Comparison of ENCODE assay signal across 21 cellular contexts in genomic region chr5:62282079-62282478, GRCh38. TPM values are rescaled to one million over a fixed set of nuclear protein-coding genes. Genes with fewer than 3 reads are reported as not detected.
DNase-seq lines count a peak whose midpoint lies in the region; ATAC-seq, FAIRE-seq and TF ChIP-seq lines count a peak whose summit lies in the region.
"Had no signal": no experiment of that assay in that cellular context is flagged by ENCODE, and none has a peak within 500 bp of the region (broad histone marks: within the 10 kb centered on the region; RNA-seq: fewer than 3 reads in every experiment).

No MANE protein-coding gene starts in this region.

- SMC1A ChIA-PET in GM12878 (lab: Charles Lee; ENCODE audit: uncharacterized antibody, unreplicated experiment): interaction anchor here (1.6 to 2.0 kb wide), 3 partner anchors 15 to 52 kb away, joined by 4 to 8 read pairs (median 4); no protein-coding TSS in a partner anchor

- H3K9me3 Mint-ChIP-seq in activated naive CD4-positive, alpha-beta T cell treated with anti-CD3 and anti-CD28 coated beads, Interleukin-2, amount 10 ng/mL, durations not matched to agents 7 days and 5 days: peaks cover 17% of the 10 kb centered on the region
- H3K9me3 Mint-ChIP-seq: CD4-positive, alpha-beta T cell had no signal

- H3K79me2 ChIP-seq in GM12878 (ENCODE audit: control insufficient read depth, insufficient read depth, low read length) (no peaks in the 10 kb centered on the region), keratinocyte (ENCODE audit: control insufficient read depth, insufficient read depth, low read length) (no peaks in the 10 kb centered on the region)

- TF ChIP-seq CTCF in GM12878 (IDR thresholded peaks at IDR 0.05 in 2 of 3, conservative IDR thresholded peaks at IDR 0.05 in 1 of 3; ENCODE audit: control insufficient read depth in 2 of 3, extremely low read depth in 1 of 3, insufficient read depth in 1 of 3, low read depth in 3 of 3, low read length in 3 of 3) (no peak), keratinocyte (optimal IDR thresholded peaks at IDR 0.05 in 1 of 3, IDR thresholded peaks at IDR 0.05 in 1 of 3, conservative IDR thresholded peaks at IDR 0.05 in 1 of 3; ENCODE audit: extremely low read depth in 1 of 3, insufficient read depth in 2 of 3, low read length in 3 of 3) (no peak), upper lobe of right lung (IDR thresholded peaks at IDR 0.05) (no peak)

- no peak overlapping the region for H3K27ac Mint-ChIP-seq in activated naive CD4-positive, alpha-beta T cell treated with anti-CD3 and anti-CD28 coated beads, Interleukin-2, amount 10 ng/mL, durations not matched to agents 7 days and 5 days
- H3K27ac Mint-ChIP-seq: B cell; CD4-positive, alpha-beta T cell had no signal

- CTCF ChIA-PET in GM12878 (lab: Yijun Ruan, JAX): no interaction called here
- CTCF ChIA-PET in activated naive CD4-positive, alpha-beta T cell treated with anti-CD3 and anti-CD28 coated beads, Interleukin-2, amount 10 ng/mL, durations not matched to agents 7 days and 5 days (lab: Charles Lee): no interaction called here

- no peaks in the 10 kb centered on the region for H3K27me3 ChIP-seq in GM12878 (replicated peaks in 1 of 2; ENCODE audit: control insufficient read depth in 2 of 2, insufficient read depth in 2 of 2, low read length in 1 of 2)
- no peaks in the 10 kb centered on the region for H3K27me3 ChIP-seq in keratinocyte (ENCODE audit: control insufficient read depth, extremely low read depth, insufficient read depth, low read length)
- no peaks in the 10 kb centered on the region for H3K27me3 ChIP-seq in upper lobe of right lung
- H3K27me3 ChIP-seq: BLaER1 had no signal

- no peak for TF ChIP-seq RAD21 in GM12878 (IDR thresholded peaks at IDR 0.05; ENCODE audit: insufficient read depth, low read depth, low read length)

- no peaks in the 10 kb centered on the region for H3K36me3 ChIP-seq in GM12878 (ENCODE audit: control insufficient read depth in 2 of 2, insufficient read depth in 2 of 2, low read length in 1 of 2)
- H3K36me3 ChIP-seq in keratinocyte (ENCODE audit: control insufficient read depth in 2 of 2, extremely low read depth in 1 of 2, insufficient read depth in 2 of 2, low read length in 2 of 2): no peaks in the 10 kb centered on the region
- H3K36me3 ChIP-seq in upper lobe of right lung: no peaks in the 10 kb centered on the region
- H3K36me3 ChIP-seq: BLaER1 had no signal

- H4K20me1 ChIP-seq in GM12878 (ENCODE audit: control insufficient read depth, insufficient read depth) (no peaks in the 10 kb centered on the region), keratinocyte (ENCODE audit: control insufficient read depth, extremely low read depth, insufficient read depth, low read length) (no peaks in the 10 kb centered on the region)
- H4K20me1 ChIP-seq: BLaER1 had no signal

- no peak overlapping the region for H3K4me3 ChIP-seq in GM12878
- H3K4me3 ChIP-seq in keratinocyte (ENCODE audit: control insufficient read depth in 2 of 3, extremely low read depth in 1 of 3, insufficient read depth in 2 of 3, low read depth in 1 of 3, low read length in 3 of 3): no peak overlapping the region
- no peak overlapping the region for H3K4me3 ChIP-seq in upper lobe of right lung
- H3K4me3 ChIP-seq: BLaER1 had no signal

- peaks cover 4% of the 10 kb centered on the region; the same call in 2 of the 3 replicates for H3K9me3 ChIP-seq in GM12878 (replicated peaks; ENCODE audit: control insufficient read depth, insufficient read depth, low read length)
- H3K9me3 ChIP-seq in keratinocyte (ENCODE audit: control insufficient read depth, low read depth, low read length): no peaks in the 10 kb centered on the region
- H3K9me3 ChIP-seq in upper lobe of right lung: no peaks in the 10 kb centered on the region
- H3K9me3 ChIP-seq: BLaER1 had no signal

- H3K4me2 ChIP-seq in GM12878 (ENCODE audit: control insufficient read depth, insufficient read depth) (no peak overlapping the region), keratinocyte (ENCODE audit: control insufficient read depth, extremely low read depth, insufficient read depth, low read depth, low read length) (no peak overlapping the region)
- H3K4me2 ChIP-seq: BLaER1 had no signal

- in situ Hi-C loops in GM12878 (cut with MboI): no loop called here

- no peaks in the 10 kb centered on the region for H3K9me1 ChIP-seq in keratinocyte (ENCODE audit: control insufficient read depth, extremely low read depth, insufficient read depth, low read length)

- intact Hi-C loops in GM12878 (cut with micrococcal nuclease; ENCODE audit: unreplicated experiment): no loop called here
- intact Hi-C loops in upper lobe of right lung (cut with DNase I): no loop called here

- WGBS in GM12878 (ENCODE audit: insufficient coverage, insufficient replicate concordance, low lambda C conversion rate, missing lambda C conversion rate): 68% methylated on average over 5 of the region's 5 CpGs

- H3K4me1 ChIP-seq in GM12878 (ENCODE audit: control insufficient read depth, insufficient read depth, low read length): peaks cover 18% of the 10 kb centered on the region
- peaks cover 28% of the 10 kb centered on the region for H3K4me1 ChIP-seq in keratinocyte (ENCODE audit: control insufficient read depth, extremely low read depth, insufficient read depth, low read length)
- H3K4me1 ChIP-seq in upper lobe of right lung: no peaks in the 10 kb centered on the region

- H3K27me3 Mint-ChIP-seq in activated naive CD4-positive, alpha-beta T cell treated with anti-CD3 and anti-CD28 coated beads, Interleukin-2, amount 10 ng/mL, durations not matched to agents 7 days and 5 days: peaks cover 3% of the 10 kb centered on the region
- H3K27me3 Mint-ChIP-seq: CD4-positive, alpha-beta T cell; CD8-positive, alpha-beta memory T cell had no signal

- TF ChIP-seq POLR2A in GM12878 (IDR thresholded peaks at IDR 0.05; ENCODE audit: low read depth, low read length): no peak

- peaks cover 51% of the 10 kb centered on the region for H3K4me1 Mint-ChIP-seq in activated naive CD4-positive, alpha-beta T cell treated with anti-CD3 and anti-CD28 coated beads, Interleukin-2, amount 10 ng/mL, durations not matched to agents 7 days and 5 days
- H3K4me1 Mint-ChIP-seq: B cell had no signal

- POLR2A ChIA-PET in GM12878 (lab: Charles Lee): interaction anchor here (0.7 kb wide), 1 partner anchor 24 kb away, joined by 3 read pairs; the partner anchor contains the start of gene KIF2A

- H3K27ac ChIP-seq in GM12878 (ENCODE audit: control insufficient read depth, insufficient read depth) (no peak overlapping the region), keratinocyte (ENCODE audit: control insufficient read depth, insufficient read depth, low read length) (no peak overlapping the region), upper lobe of right lung (no peak overlapping the region)
- H3K27ac ChIP-seq: 22Rv1, BLaER1, C4-2B had no signal

- dilution Hi-C loops in keratinocyte (cut with MboI; ENCODE audit: extremely low pct_ligation_motif_present, low sequenced_read_pairs): no loop called here

- DNase-seq in CD1c-positive myeloid dendritic cell (ENCODE audit: extremely low spot score): peak; percentile 53
- no peak for DNase-seq in GM12878 (ENCODE audit: low read depth, low spot score)
- no peak for DNase-seq in keratinocyte (ENCODE audit: low read depth, low spot score)
- DNase-seq in upper lobe of right lung: no peak
- no peak for DNase-seq in NCI-H524 (lab: John Stamatoyannopoulos, UW)
- DNase-seq in activated naive CD4-positive, alpha-beta T cell treated with anti-CD3 and anti-CD28 coated beads, Interleukin-2, amount 10 ng/mL, durations not matched to agents 7 days and 5 days: no peak
- DNase-seq: Calu3; CD4-positive, alpha-beta T cell; CD8-positive, alpha-beta memory T cell; DMS53; DMS79 treated with DMSO at 0.1 percent for 48 hours; GF-D8; H7; HCEC 1CT had no signal

- FAIRE-seq in GM12878 (lab: Jason Lieb, UNC) (no peak), keratinocyte (lab: Jason Lieb, UNC) (peak; percentile 29)
- FAIRE-seq: GM12892, H1 had no signal

- RAD21 ChIA-PET in GM12878 (lab: Charles Lee; ENCODE audit: unreplicated experiment): no interaction called here

- ATAC-seq in GM12878 (no peak), upper lobe of right lung (peak; percentile 20), HG03175 (IDR thresholded peaks at IDR 0.05; ENCODE audit: unreplicated experiment) (no peak)

- H2AFZ ChIP-seq in GM12878 (ENCODE audit: control insufficient read depth, low read depth, low read length) (0 out of 2 replicates have a peak overlapping the region, but pooled peaks have one; percentile 5), keratinocyte (ENCODE audit: control insufficient read depth, low read length) (no peak overlapping the region)

- peaks cover 22% of the 10 kb centered on the region for H3K36me3 Mint-ChIP-seq in activated naive CD4-positive, alpha-beta T cell treated with anti-CD3 and anti-CD28 coated beads, Interleukin-2, amount 10 ng/mL, durations not matched to agents 7 days and 5 days

- no peak for TF ChIP-seq EP300 in GM12878 (IDR thresholded peaks at IDR 0.05; ENCODE audit: borderline replicate concordance in 1 of 2, control insufficient read depth in 1 of 2, low read depth in 2 of 2, low read length in 2 of 2)

- BruUV-seq in GM12878 (replicated peaks; lab: Mats Ljungman, UMichigan): no TSS peak

- H3K4me3 Mint-ChIP-seq in activated naive CD4-positive, alpha-beta T cell treated with anti-CD3 and anti-CD28 coated beads, Interleukin-2, amount 10 ng/mL, durations not matched to agents 7 days and 5 days: no peak overlapping the region
- H3K4me3 Mint-ChIP-seq: B cell; CD4-positive, alpha-beta T cell; CD8-positive, alpha-beta memory T cell had no signal

- H3K9ac ChIP-seq in GM12878 (ENCODE audit: control insufficient read depth, insufficient read depth, low read length) (no peak overlapping the region), keratinocyte (ENCODE audit: control insufficient read depth, extremely low read depth, insufficient read depth, low read length) (no peak overlapping the region)
- H3K9ac ChIP-seq: BLaER1 had no signal

RNA-seq across cellular contexts. Expression of gene KIF2A, which starts 23.9 kb away (rescaled TPM):
- 118 and 141 TPM in 2 replicates for total RNA-seq in GM12878 (2013; cell fraction: nucleolus; rRNA removed)
- total RNA-seq in GM12878 (2014; rRNA removed) (55.2 and 69.2 TPM in 2 replicates), GM12878 (2014; rRNA removed; fragmentation: Illumina TruSeq; extraction: Trizol) (97.3 and 97.9 TPM in 2 replicates), GM12878 (2021) (81.0 and 82.1 TPM in 2 replicates), upper lobe of right lung (23.4 TPM)
- polyA plus RNA-seq in GM12878 (2011; ENCODE audit: low read depth): 31.2 TPM
- polyA plus RNA-seq in GM12878 (2011; rRNA removed) (78.1 and 121 TPM in 2 replicates), GM12878 (2014; fragmentation: Illumina TruSeq; extraction: Trizol) (124 and 140 TPM in 2 replicates), GM12878 (2014; fragmentation: Nextera tagmentation; extraction: Ambion mirVana) (10 to 100 TPM; 35.9 to 36.9 TPM), GM12878 (2014; rRNA removed) (44.2 and 54.3 TPM in 2 replicates), GM12878 (2016; fragmentation: Nextera tagmentation; extraction: Ambion mirVana) (100 to 1,000 TPM in 1 of 2 experiments, 10 to 100 TPM in 1; 93.1 to 106 TPM), keratinocyte (18.3 to 34.8 TPM (median 31.7 TPM) in 3 replicates)
- polyA plus RNA-seq in GM12878 (2011; cell fraction: cytosol; rRNA removed): 33.0 and 42.8 TPM in 2 replicates
- polyA plus RNA-seq in GM12878 (2011; cell fraction: nucleus; rRNA removed): 44.1 and 58.5 TPM in 2 replicates
- 37.7 and 55.1 TPM in 2 replicates for polyA plus RNA-seq in GM12878 (2012)
- polyA minus RNA-seq in GM12878 (2011; rRNA and poly(A)+ RNA removed): 73.4 and 117 TPM in 2 replicates
- 51.3 and 63.9 TPM in 2 replicates for polyA minus RNA-seq in GM12878 (2011; cell fraction: cytosol; rRNA and poly(A)+ RNA removed)
- 35.1 and 43.3 TPM in 2 replicates for polyA minus RNA-seq in GM12878 (2011; cell fraction: nucleus; rRNA and poly(A)+ RNA removed)
- polyA plus RNA-seq in keratinocyte (2011; ENCODE audit: low read depth): 34.1 TPM
- 30.5 and 44.5 TPM in 2 replicates for polyA plus RNA-seq in keratinocyte (2011; cell fraction: cytosol; rRNA removed)
- 27.1 and 38.4 TPM in 2 replicates for polyA plus RNA-seq in keratinocyte (2011; cell fraction: nucleus; rRNA removed)
- 21.3 and 30.9 TPM in 2 replicates for polyA plus RNA-seq in keratinocyte (2012; ENCODE audit: low replicate concordance)
- 6.6 to 47.7 TPM (median 19.1 TPM) in 3 replicates for polyA minus RNA-seq in keratinocyte
- polyA minus RNA-seq in keratinocyte (2011; cell fraction: cytosol; rRNA and poly(A)+ RNA removed): 22.4 TPM
- 18.9 and 41.6 TPM in 2 replicates for polyA minus RNA-seq in keratinocyte (2011; cell fraction: nucleus; rRNA and poly(A)+ RNA removed)
